ENCODE assay signal across 21 cellular contexts in the genomic region with DNA sequence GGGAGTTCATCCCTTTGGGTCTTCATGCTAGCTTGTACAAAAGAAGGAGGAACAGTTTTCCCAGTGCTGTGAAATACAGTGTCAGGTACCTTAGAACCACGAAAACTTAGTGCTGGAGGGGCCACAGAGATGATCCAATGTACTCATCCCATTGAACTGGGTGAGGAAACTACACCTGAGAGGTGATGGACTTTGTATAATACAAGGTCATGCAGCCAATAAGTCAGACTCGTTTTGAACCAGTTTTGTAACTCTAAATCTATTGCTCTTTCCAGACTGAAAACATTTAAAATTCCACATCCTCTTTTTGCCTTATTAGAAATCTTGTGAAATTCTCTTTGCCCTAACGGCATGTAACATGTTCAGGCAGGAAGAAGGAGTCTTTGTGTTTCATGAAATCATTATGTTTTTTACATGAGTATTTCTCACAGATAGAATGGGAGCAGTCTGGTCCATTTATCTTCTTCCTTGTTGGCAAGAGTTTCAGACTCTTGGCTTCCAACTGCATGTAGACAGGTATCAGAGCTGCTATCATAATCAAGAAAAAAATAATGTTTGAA.
"Had no signal": no experiment of that assay in that cellular context is flagged by ENCODE, and none has a peak within 500 bp of the region (broad histone marks: within the 10 kb centered on the region; RNA-seq: fewer than 3 reads in every experiment).

No MANE protein-coding gene starts in this region.

- H3K27ac ChIP-seq: gastrocnemius medialis, neutrophil, parathyroid adenoma, right atrium auricular region, sigmoid colon, stomach had no signal

- ATAC-seq: effector memory CD8-positive, alpha-beta T cell; gastrocnemius medialis; mucosa of descending colon; natural killer cell treated with Interleukin-12 subunit alpha and Interleukin-12 subunit beta and Interleukin-15 and Interleukin-18, amount 100 ng/mL, for 72 hours; stimulated activated effector memory CD8-positive, alpha-beta T cell treated with anti-CD3 and anti-CD28 coated beads, Interleukin-12 subunit alpha, Interleukin-12 subunit beta, amount 100 ng/mL, for 72 hours had no signal

- H3K9me3 ChIP-seq: gastrocnemius medialis, mucosa of descending colon, neutrophil, right atrium auricular region, sigmoid colon, thyroid gland had no signal

- H3K4me3 ChIP-seq: gastrocnemius medialis, mucosa of descending colon, right atrium auricular region, sigmoid colon, stomach, thyroid gland had no signal

- H3K36me3 ChIP-seq: gastrocnemius medialis, neutrophil, right atrium auricular region, sigmoid colon, stomach, thyroid gland had no signal

- FAIRE-seq: endometrium, keratinocyte had no signal

- H3K27me3 ChIP-seq: gastrocnemius medialis, neutrophil, right atrium auricular region, sigmoid colon, stomach, thyroid gland had no signal

- DNase-seq: cortex of kidney; effector memory CD8-positive, alpha-beta T cell; foreskin fibroblast; gastrocnemius medialis; head of caudate nucleus; mesenchymal stem cell; mucosa of descending colon; naive B cell; sigmoid colon; stimulated activated CD4-positive, alpha-beta T cell treated with anti-CD3 and anti-CD28 coated beads, Interleukin-2, amount 100 ng/mL, for 24 hours; stimulated activated CD4-positive, alpha-beta T cell treated with anti-CD3 and anti-CD28 coated beads, Interleukin-4, amount 100 ng/mL, for 24 hours; stimulated activated naive CD4-positive, alpha-beta T cell treated with Interleukin-2 at 50 U/mL for 16 hours; stomach; thyroid gland had no signal

- H3K4me1 ChIP-seq: gastrocnemius medialis, parathyroid adenoma, right atrium auricular region, sigmoid colon, stomach had no signal
